Comparison of ENCODE assay signal across 9 cellular contexts in genomic region chr15:70014860-70015490, GRCh38.
DNase-seq lines count a peak whose midpoint lies in the region; ATAC-seq and TF ChIP-seq lines count a peak whose summit lies in the region.
"Had no signal": no experiment of that assay in that cellular context is flagged by ENCODE, and none has a peak within 500 bp of the region (broad histone marks: within the 10 kb centered on the region; RNA-seq: fewer than 3 reads in every experiment).

No MANE protein-coding gene starts in this region.

- intact Hi-C loops in activated CD4-positive, alpha-beta memory T cell treated with anti-CD3 and anti-CD28 coated beads for 36 hours (cut with micrococcal nuclease), result no loop called here

- peaks cover 70% of the 10 kb centered on the region for H3K4me1 ChIP-seq in OCI-LY3 (ENCODE audit: low read length)

- no peaks in the 10 kb centered on the region for H4K20me1 ChIP-seq in OCI-LY3 (ENCODE audit: insufficient read depth, low read length)

- H3K36me3 ChIP-seq in OCI-LY3 (replicated peaks; ENCODE audit: low read depth, low read length), result peaks cover 5% of the 10 kb centered on the region

- no peaks in the 10 kb centered on the region for H3K36me3 Mint-ChIP-seq in activated naive CD8-positive, alpha-beta T cell treated with anti-CD3 and anti-CD28 coated beads, Interleukin-2, amount 50 U/mL, for 24 hours (ENCODE audit: low read depth)
- peaks cover 1% of the 10 kb centered on the region for H3K36me3 Mint-ChIP-seq in activated naive CD8-positive, alpha-beta T cell treated with anti-CD3 and anti-CD28 coated beads for 36 hours
- no peaks in the 10 kb centered on the region for H3K36me3 Mint-ChIP-seq in mesothelial cell of epicardium
- H3K36me3 Mint-ChIP-seq in activated CD4-positive, alpha-beta memory T cell treated with anti-CD3 and anti-CD28 coated beads for 36 hours, result no peaks in the 10 kb centered on the region

- H3K9me3 Mint-ChIP-seq in activated naive CD8-positive, alpha-beta T cell treated with anti-CD3 and anti-CD28 coated beads, Interleukin-2, amount 50 U/mL, for 24 hours, result no peaks in the 10 kb centered on the region
- H3K9me3 Mint-ChIP-seq in activated naive CD8-positive, alpha-beta T cell treated with anti-CD3 and anti-CD28 coated beads for 36 hours, result no peaks in the 10 kb centered on the region
- H3K9me3 Mint-ChIP-seq in mesothelial cell of epicardium, result no peaks in the 10 kb centered on the region
- peaks cover 2% of the 10 kb centered on the region for H3K9me3 Mint-ChIP-seq in activated CD4-positive, alpha-beta memory T cell treated with anti-CD3 and anti-CD28 coated beads for 36 hours

- H3K27ac ChIP-seq in OCI-LY3 (ENCODE audit: low read length), result peak overlapping the region; percentile 87

- no peak overlapping the region for H3K27ac Mint-ChIP-seq in activated naive CD8-positive, alpha-beta T cell treated with anti-CD3 and anti-CD28 coated beads, Interleukin-2, amount 50 U/mL, for 24 hours
- no peak overlapping the region for H3K27ac Mint-ChIP-seq in activated naive CD8-positive, alpha-beta T cell treated with anti-CD3 and anti-CD28 coated beads for 36 hours
- H3K27ac Mint-ChIP-seq in mesothelial cell of epicardium, result no peak overlapping the region
- no peak overlapping the region for H3K27ac Mint-ChIP-seq in activated CD4-positive, alpha-beta memory T cell treated with anti-CD3 and anti-CD28 coated beads for 36 hours

- peak; percentile 10 for ATAC-seq in activated naive CD8-positive, alpha-beta T cell treated with anti-CD3 and anti-CD28 coated beads, Interleukin-2, amount 50 U/mL, for 24 hours
- peak; percentile 74 for ATAC-seq in HG02852 (IDR thresholded peaks at IDR 0.05; ENCODE audit: unreplicated experiment)

- no peaks in the 10 kb centered on the region; the same call in 1 of the 2 replicates for H3K9me3 ChIP-seq in OCI-LY3 (ENCODE audit: insufficient read depth, low read length)

- no peaks in the 10 kb centered on the region for H3K79me2 ChIP-seq in OCI-LY3 (ENCODE audit: low read length)

- DNase-seq in activated naive CD8-positive, alpha-beta T cell treated with anti-CD3 and anti-CD28 coated beads, Interleukin-2, amount 50 U/mL, for 24 hours, result no peak
- no peak for DNase-seq in activated naive CD8-positive, alpha-beta T cell treated with anti-CD3 and anti-CD28 coated beads for 36 hours
- DNase-seq in DMS 273 treated with DMSO at 0.1 percent for 48 hours (lab: John Stamatoyannopoulos, UW), result no peak
- no peak for DNase-seq in mesothelial cell of epicardium (ENCODE audit: low spot score in 2 of 2, unreplicated experiment in 2 of 2)
- no peak for DNase-seq in stimulated activated CD4-positive, alpha-beta T cell treated with anti-CD3 and anti-CD28 coated beads, Interleukin-4, amount 100 ng/mL, for 4 hours
- DNase-seq in activated CD4-positive, alpha-beta memory T cell treated with anti-CD3 and anti-CD28 coated beads for 36 hours, result no peak
- DNase-seq: NCI-H1105 had no signal

- H3K4me3 Mint-ChIP-seq in activated naive CD8-positive, alpha-beta T cell treated with anti-CD3 and anti-CD28 coated beads, Interleukin-2, amount 50 U/mL, for 24 hours, result no peak overlapping the region
- no peak overlapping the region for H3K4me3 Mint-ChIP-seq in activated naive CD8-positive, alpha-beta T cell treated with anti-CD3 and anti-CD28 coated beads for 36 hours
- no peak overlapping the region for H3K4me3 Mint-ChIP-seq in mesothelial cell of epicardium
- H3K4me3 Mint-ChIP-seq in activated CD4-positive, alpha-beta memory T cell treated with anti-CD3 and anti-CD28 coated beads for 36 hours, result no peak overlapping the region

- H3K27me3 Mint-ChIP-seq in activated naive CD8-positive, alpha-beta T cell treated with anti-CD3 and anti-CD28 coated beads, Interleukin-2, amount 50 U/mL, for 24 hours, result peaks cover 13% of the 10 kb centered on the region
- H3K27me3 Mint-ChIP-seq in activated naive CD8-positive, alpha-beta T cell treated with anti-CD3 and anti-CD28 coated beads for 36 hours, result peaks cover 21% of the 10 kb centered on the region
- H3K27me3 Mint-ChIP-seq in mesothelial cell of epicardium (ENCODE audit: low read depth), result peaks cover 34% of the 10 kb centered on the region
- peaks cover 4% of the 10 kb centered on the region for H3K27me3 Mint-ChIP-seq in activated CD4-positive, alpha-beta memory T cell treated with anti-CD3 and anti-CD28 coated beads for 36 hours

- H2AFZ ChIP-seq in OCI-LY3 (ENCODE audit: low read depth, low read length), result no peak overlapping the region

- peak; percentile 46 for TF ChIP-seq CTCF in OCI-LY3 (IDR thresholded peaks at IDR 0.05; ENCODE audit: low read depth, low read length)
- TF ChIP-seq CTCF in mesothelial cell of epicardium (IDR thresholded peaks at IDR 0.05; ENCODE audit: unreplicated experiment), result no peak

- peaks cover 17% of the 10 kb centered on the region for H3K4me1 Mint-ChIP-seq in activated naive CD8-positive, alpha-beta T cell treated with anti-CD3 and anti-CD28 coated beads, Interleukin-2, amount 50 U/mL, for 24 hours
- H3K4me1 Mint-ChIP-seq in activated naive CD8-positive, alpha-beta T cell treated with anti-CD3 and anti-CD28 coated beads for 36 hours, result peaks cover 12% of the 10 kb centered on the region
- peaks cover 29% of the 10 kb centered on the region for H3K4me1 Mint-ChIP-seq in mesothelial cell of epicardium
- peaks cover 3% of the 10 kb centered on the region for H3K4me1 Mint-ChIP-seq in activated CD4-positive, alpha-beta memory T cell treated with anti-CD3 and anti-CD28 coated beads for 36 hours (ENCODE audit: low read depth)

- peaks cover 12% of the 10 kb centered on the region for H3K27me3 ChIP-seq in OCI-LY3 (ENCODE audit: low read depth, low read length)

- H3K4me3 ChIP-seq in OCI-LY3 (ENCODE audit: low read length), result peak overlapping the region; percentile 51

- POLR2A ChIA-PET in activated CD4-positive, alpha-beta memory T cell treated with anti-CD3 and anti-CD28 coated beads for 36 hours (lab: Charles Lee), result no interaction called here

- peak overlapping the region; percentile 83 for H3K4me2 ChIP-seq in OCI-LY3 (ENCODE audit: low read length)

- CTCF ChIA-PET in activated CD4-positive, alpha-beta memory T cell treated with anti-CD3 and anti-CD28 coated beads for 36 hours (lab: Charles Lee), result interaction anchor here (0.6 kb wide), 1 partner anchor 586 kb away, joined by 3 read pairs; no protein-coding TSS in a partner anchor

- H3K9ac ChIP-seq in OCI-LY3 (ENCODE audit: low read length), result peak overlapping the region; percentile 74
